ENCODE assay signal across 22 cellular contexts in the genomic region with DNA sequence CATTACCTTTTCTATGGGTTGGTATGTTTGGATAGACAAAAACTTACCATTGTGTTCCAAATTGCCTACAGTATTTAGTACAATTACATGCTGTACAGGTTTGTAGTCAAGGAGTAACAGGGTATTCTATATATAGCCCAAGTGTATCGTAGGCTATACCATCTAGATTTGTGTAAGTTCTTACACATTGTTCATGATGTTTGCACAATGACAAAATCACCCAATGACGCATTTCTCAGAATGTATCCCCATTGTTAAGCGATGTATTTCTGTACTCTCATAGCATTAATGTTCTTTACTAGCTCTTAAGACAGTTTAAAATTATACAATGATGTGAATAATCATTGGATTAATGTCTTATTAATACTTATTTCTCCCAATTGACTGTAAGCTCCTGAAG.
"Had no signal": no experiment of that assay in that cellular context is flagged by ENCODE, and none has a peak within 500 bp of the region (broad histone marks: within the 10 kb centered on the region; RNA-seq: fewer than 3 reads in every experiment).

No MANE protein-coding gene starts in this region.

- ATAC-seq: esophagus mucosa, gastrocnemius medialis, heart right ventricle, left cardiac atrium, left lung, left ventricle myocardium superior, lower lobe of right lung, mucosa of descending colon had no signal

- H3K4me3 ChIP-seq: coronary artery, dorsolateral prefrontal cortex, esophagus squamous epithelium, gastrocnemius medialis, heart right ventricle, left lung, lower lobe of right lung, mucosa of descending colon had no signal

- DNase-seq: dermis blood vessel endothelial cell; dorsolateral prefrontal cortex; effector CD4-positive, alpha-beta T cell; effector memory CD4-positive, alpha-beta T cell; erythroblast; esophagus squamous epithelium; foreskin fibroblast; foreskin melanocyte; gastrocnemius medialis; glutamatergic neuron; head of caudate nucleus; heart right ventricle; hippocampal formation; left cardiac atrium; left lung; left ventricle myocardium superior; lower lobe of right lung; mesenchymal stem cell; mucosa of descending colon; naive B cell had no signal
